9 cellular contexts compared by ENCODE assay signal in genomic region chr2:110105608-110106467, GRCh38. TPM values are rescaled to one million over a fixed set of nuclear protein-coding genes. Genes with fewer than 3 reads are reported as not detected.
A peak's percentile ranks its signal among the peaks of the same experiment; 100 is the strongest.
DNase-seq lines count a peak whose midpoint lies in the region; ATAC-seq, FAIRE-seq and TF ChIP-seq lines count a peak whose summit lies in the region.
"Had no signal": no experiment of that assay in that cellular context is flagged by ENCODE, and none has a peak within 500 bp of the region (broad histone marks: within the 10 kb centered on the region; RNA-seq: fewer than 3 reads in every experiment).

No MANE protein-coding gene starts in this region.

- H3K9me3 ChIP-seq in HepG2 (ENCODE audit: low read length) (no peaks in the 10 kb centered on the region), right lobe of liver (no peaks in the 10 kb centered on the region), SK-N-SH (no peaks in the 10 kb centered on the region), keratinocyte (ENCODE audit: control insufficient read depth, low read depth, low read length) (no peaks in the 10 kb centered on the region)

- no peak for FAIRE-seq in HepG2 (lab: Jason Lieb, UNC)
- peak; percentile 48 for FAIRE-seq in keratinocyte (lab: Jason Lieb, UNC)

- H4K20me1 ChIP-seq in HepG2 (ENCODE audit: insufficient read depth, low read length), result no peaks in the 10 kb centered on the region
- no peaks in the 10 kb centered on the region for H4K20me1 ChIP-seq in SK-N-SH (ENCODE audit: insufficient read depth)
- H4K20me1 ChIP-seq in keratinocyte (ENCODE audit: control insufficient read depth, extremely low read depth, insufficient read depth, low read length), result no peaks in the 10 kb centered on the region

- intact Hi-C loops in HepG2 (cut with micrococcal nuclease; ENCODE audit: unreplicated experiment) (no loop called here), right lobe of liver (cut with DNase I) (no loop called here)

- no peak for ATAC-seq in HepG2
- ATAC-seq in right lobe of liver, result no peak
- no peak for ATAC-seq in HG02938 (IDR thresholded peaks at IDR 0.05; ENCODE audit: unreplicated experiment)

- no peak overlapping the region for H2AFZ ChIP-seq in HepG2 (ENCODE audit: low read length)
- no peak overlapping the region for H2AFZ ChIP-seq in SK-N-SH (ENCODE audit: low read depth)
- H2AFZ ChIP-seq in keratinocyte (ENCODE audit: control insufficient read depth, low read length), result no peak overlapping the region

- TF ChIP-seq POLR2A in HepG2 (IDR thresholded peaks at IDR 0.05; ENCODE audit: insufficient read depth in 1 of 2, low read depth in 2 of 2, low read length in 2 of 2) (no peak), right lobe of liver (IDR thresholded peaks at IDR 0.05) (no peak)

- DNase-seq in HepG2 (ENCODE audit: low spot score) (peak; percentile 45), right lobe of liver (no peak), SK-N-SH (no peak), keratinocyte (ENCODE audit: low read depth, low spot score) (no peak), superior temporal gyrus (ENCODE audit: extremely low spot score) (no peak), NCI-H524 treated with DMSO at 0.1 percent for 48 hours (lab: John Stamatoyannopoulos, UW) (no peak)
- no peak for DNase-seq in stimulated activated CD4-positive, alpha-beta T cell treated with anti-CD3 and anti-CD28 coated beads, Interleukin-4, amount 100 ng/mL, for 24 hours
- DNase-seq: DND-41 had no signal

- in situ Hi-C loops in HepG2 (cut with HindIII; ENCODE audit: extremely low pct_ligation_motif_present, low pct_unique_long_range_greater_than_20kb), result no loop called here

- TF ChIP-seq RAD21 in HepG2 (CRISPR knock-in tag; IDR thresholded peaks at IDR 0.05), result no peak
- no peak for TF ChIP-seq RAD21 in SK-N-SH (IDR thresholded peaks at IDR 0.05; ENCODE audit: low read length)

- H3K4me3 ChIP-seq in HepG2 (replicated peaks in 1 of 3; ENCODE audit: insufficient read depth in 1 of 3, low read depth in 2 of 3, low read length in 3 of 3) (no peak overlapping the region; a peak in 1 of 6 replicates), right lobe of liver (no peak overlapping the region), SK-N-SH (ENCODE audit: low read depth in 2 of 2, low read length in 1 of 2) (peak overlapping the region in 1 of 2 experiments; percentile 11; a peak in 1 of 4 replicates), keratinocyte (ENCODE audit: control insufficient read depth in 2 of 3, extremely low read depth in 1 of 3, insufficient read depth in 2 of 3, low read depth in 1 of 3, low read length in 3 of 3) (peak overlapping the region in 2 of 3 experiments; percentile 15 to 38)

- H3K9me1 ChIP-seq in keratinocyte (ENCODE audit: control insufficient read depth, extremely low read depth, insufficient read depth, low read length), result no peaks in the 10 kb centered on the region

- no TSS peak for BruUV-seq in HepG2 (replicated peaks; lab: Mats Ljungman, UMichigan)

- CTCF ChIA-PET in HepG2 (lab: Yijun Ruan, JAX; ENCODE audit: low intra/inter-chr PET ratio, low total read pairs) (no interaction called here), SK-N-SH (lab: Yijun Ruan, JAX) (no interaction called here)

- dilution Hi-C loops in keratinocyte (cut with MboI; ENCODE audit: extremely low pct_ligation_motif_present, low sequenced_read_pairs), result no loop called here

- H3K9me2 ChIP-seq in SK-N-SH, result no peaks in the 10 kb centered on the region

- no peak overlapping the region for H3K27ac ChIP-seq in HepG2 (ENCODE audit: extremely low read length, insufficient read depth, low read length)
- no peak overlapping the region for H3K27ac ChIP-seq in right lobe of liver
- peak overlapping the region in 1 of 2 experiments; percentile 100; a peak in 3 of 4 replicates for H3K27ac ChIP-seq in SK-N-SH (ENCODE audit: low read depth in 2 of 2, low read length in 1 of 2)
- H3K27ac ChIP-seq in keratinocyte (ENCODE audit: control insufficient read depth, insufficient read depth, low read length), result peak overlapping the region; percentile 81

- H3K79me2 ChIP-seq in HepG2 (ENCODE audit: insufficient read depth, low read length) (no peaks in the 10 kb centered on the region), SK-N-SH (ENCODE audit: insufficient read depth) (peaks cover 5% of the 10 kb centered on the region), keratinocyte (ENCODE audit: control insufficient read depth, insufficient read depth, low read length) (peaks cover 63% of the 10 kb centered on the region)

- H3K4me1 ChIP-seq in HepG2 (ENCODE audit: insufficient read depth, low read length) (peaks cover 56% of the 10 kb centered on the region), right lobe of liver (no peaks in the 10 kb centered on the region), SK-N-SH (ENCODE audit: control insufficient read depth in 1 of 2, insufficient read depth in 2 of 2, low read depth in 1 of 2, low read length in 1 of 2) (peaks cover 16 to 34% of the 10 kb centered on the region in 2 experiments; a peak in 3 of 4 replicates), keratinocyte (ENCODE audit: control insufficient read depth, extremely low read depth, insufficient read depth, low read length) (peaks cover 72% of the 10 kb centered on the region)

- H3K4me2 ChIP-seq in HepG2 (ENCODE audit: low read depth, low read length), result peak overlapping the region; percentile 37
- H3K4me2 ChIP-seq in SK-N-SH, result peak overlapping the region; percentile 56
- peak overlapping the region; percentile 72 for H3K4me2 ChIP-seq in keratinocyte (ENCODE audit: control insufficient read depth, extremely low read depth, insufficient read depth, low read depth, low read length)

- TF ChIP-seq CTCF in HepG2 (CRISPR knock-in tag; IDR thresholded peaks at IDR 0.05) (no peak), right lobe of liver (IDR thresholded peaks at IDR 0.05) (no peak), SK-N-SH (IDR thresholded peaks at IDR 0.05) (no peak), keratinocyte (optimal IDR thresholded peaks at IDR 0.05 in 1 of 3, IDR thresholded peaks at IDR 0.05 in 1 of 3, conservative IDR thresholded peaks at IDR 0.05 in 1 of 3; ENCODE audit: extremely low read depth in 1 of 3, insufficient read depth in 2 of 3, low read length in 3 of 3) (no peak)

- H3F3A ChIP-seq in SK-N-SH (replicated peaks; ENCODE audit: insufficient read depth), result peaks cover 48% of the 10 kb centered on the region

- POLR2A ChIA-PET in HepG2 (lab: Yijun Ruan, JAX), result no interaction called here
- POLR2A ChIA-PET in SK-N-SH (lab: Yijun Ruan, JAX), result no interaction called here

- H3K27me3 ChIP-seq in HepG2 (ENCODE audit: control insufficient read depth in 1 of 2, insufficient read depth in 2 of 2, low read length in 2 of 2), result peaks cover 0 to 27% of the 10 kb centered on the region in 2 experiments; a peak in 3 of 5 replicates
- no peaks in the 10 kb centered on the region for H3K27me3 ChIP-seq in right lobe of liver
- H3K27me3 ChIP-seq in SK-N-SH (ENCODE audit: insufficient read depth), result no peaks in the 10 kb centered on the region
- no peaks in the 10 kb centered on the region for H3K27me3 ChIP-seq in keratinocyte (ENCODE audit: control insufficient read depth, extremely low read depth, insufficient read depth, low read length)

- 1% methylated on average over 8 of the region's 8 CpGs for WGBS in HepG2 (ENCODE audit: low lambda C conversion rate)
- WGBS in right lobe of liver (ENCODE audit: insufficient coverage, low coverage, low lambda C conversion rate, missing lambda C conversion rate), result 39% methylated on average over 8 of the region's 8 CpGs
- WGBS in SK-N-SH (ENCODE audit: low lambda C conversion rate), result 15% methylated on average over 8 of the region's 8 CpGs

- H3K36me3 ChIP-seq in HepG2 (replicated peaks in 1 of 2; ENCODE audit: control insufficient read depth in 1 of 2, insufficient read depth in 2 of 2, low read length in 2 of 2), result no peaks in the 10 kb centered on the region
- H3K36me3 ChIP-seq in right lobe of liver, result no peaks in the 10 kb centered on the region
- peaks cover 0 to 7% of the 10 kb centered on the region in 2 experiments for H3K36me3 ChIP-seq in SK-N-SH (replicated peaks in 1 of 2; ENCODE audit: control insufficient read depth in 1 of 2, insufficient read depth in 2 of 2, low read length in 1 of 2)
- H3K36me3 ChIP-seq in keratinocyte (ENCODE audit: control insufficient read depth in 2 of 2, extremely low read depth in 1 of 2, insufficient read depth in 2 of 2, low read length in 2 of 2), result peaks cover 0 to 15% of the 10 kb centered on the region in 2 experiments

- no peak overlapping the region for H3K9ac ChIP-seq in HepG2 (ENCODE audit: insufficient read depth, low read depth, low read length)
- peak overlapping the region; percentile 70 for H3K9ac ChIP-seq in SK-N-SH
- H3K9ac ChIP-seq in keratinocyte (ENCODE audit: control insufficient read depth, extremely low read depth, insufficient read depth, low read length), result peak overlapping the region; percentile 74

- no peak for TF ChIP-seq EP300 in HepG2 (IDR thresholded peaks at IDR 0.05; ENCODE audit: low read depth in 2 of 2, low read length in 2 of 2)
- TF ChIP-seq EP300 in HepG2 (CRISPR knock-in tag; IDR thresholded peaks at IDR 0.05; ENCODE audit: borderline replicate concordance), result no peak
- peak; percentile 38 to 90; a peak in 3 of 4 replicates for TF ChIP-seq EP300 in SK-N-SH (IDR thresholded peaks at IDR 0.05; ENCODE audit: borderline replicate concordance in 1 of 2, low read depth in 1 of 2, low read length in 1 of 2)

RNA-seq across cellular contexts. Expression of gene MALL, which starts 9.8 kb away (rescaled TPM):
- not detected in 2 replicates for total RNA-seq in HepG2 (2016; rRNA removed; fragmentation: Illumina TruSeq; extraction: Trizol)
- total RNA-seq in HepG2 (2016; cell fraction: cytosol; rRNA removed; fragmentation: Illumina TruSeq; extraction: Trizol; ENCODE audit: low read depth), result not detected in 2 replicates
- total RNA-seq in HepG2 (2016; cell fraction: insoluble cytoplasmic fraction; rRNA removed; fragmentation: Illumina TruSeq; extraction: Trizol), result not detected in 2 replicates
- total RNA-seq in HepG2 (2016; cell fraction: membrane; rRNA removed; fragmentation: Illumina TruSeq; extraction: Trizol), result not detected in 2 replicates
- not detected in 2 replicates for total RNA-seq in HepG2 (2016; cell fraction: nucleus; rRNA removed; fragmentation: Illumina TruSeq; extraction: Trizol)
- not detected in 2 replicates for polyA plus RNA-seq in HepG2 (2011; rRNA removed)
- polyA plus RNA-seq in HepG2 (2011; cell fraction: cytosol; rRNA removed), result not detected in 2 replicates
- not detected in 2 replicates for polyA plus RNA-seq in HepG2 (2011; cell fraction: nucleus; rRNA removed)
- not detected in 2 replicates for polyA plus RNA-seq in HepG2 (2012)
- polyA plus RNA-seq in HepG2 (2016; cell fraction: cytosol; fragmentation: Illumina TruSeq; extraction: Trizol; ENCODE audit: low read depth), result not detected in 2 replicates
- not detected in 2 replicates for polyA plus RNA-seq in HepG2 (2016; cell fraction: insoluble cytoplasmic fraction; fragmentation: Illumina TruSeq; extraction: Trizol; ENCODE audit: low read depth)
- not detected in 2 replicates for polyA plus RNA-seq in HepG2 (2016; cell fraction: membrane; fragmentation: Illumina TruSeq; extraction: Trizol; ENCODE audit: low read depth)
- polyA plus RNA-seq in HepG2 (2016; cell fraction: nucleus; fragmentation: Illumina TruSeq; extraction: Trizol; ENCODE audit: insufficient read depth, low read depth), result not detected in 2 replicates
- not detected in 2 replicates for polyA minus RNA-seq in HepG2 (2011; rRNA and poly(A)+ RNA removed; ENCODE audit: low replicate concordance)
- not detected in 2 replicates for polyA minus RNA-seq in HepG2 (2011; cell fraction: cytosol; rRNA and poly(A)+ RNA removed)
- polyA minus RNA-seq in HepG2 (2011; cell fraction: nucleus; rRNA and poly(A)+ RNA removed), result not detected in 2 replicates
- 1 to 10 TPM; 1.1 to 3.1 (median 2.2) TPM for total RNA-seq in right lobe of liver
- 1.7 and 5.2 TPM in 2 replicates for polyA plus RNA-seq in SK-N-SH (2012; rRNA removed)
- 4.1 and 5.1 TPM in 2 replicates for polyA plus RNA-seq in SK-N-SH (2012; cell fraction: cytosol; rRNA removed)
- 2.1 and 2.4 TPM in 2 replicates for polyA plus RNA-seq in SK-N-SH (2012; cell fraction: nucleus; rRNA removed)
- 11.1 to 80.8 TPM (median 29.0 TPM) in 3 replicates for polyA plus RNA-seq in keratinocyte
- polyA plus RNA-seq in keratinocyte (2011; ENCODE audit: low read depth), result 7.6 TPM
- 37.5 and 48.1 TPM in 2 replicates for polyA plus RNA-seq in keratinocyte (2011; cell fraction: cytosol; rRNA removed)
- polyA plus RNA-seq in keratinocyte (2011; cell fraction: nucleus; rRNA removed), result 22.1 and 22.4 TPM in 2 replicates
- 66.5 and 66.8 TPM in 2 replicates for polyA plus RNA-seq in keratinocyte (2012; ENCODE audit: low replicate concordance)
- polyA minus RNA-seq in keratinocyte, result 12.4 to 62.5 TPM (median 24.6 TPM) in 3 replicates
- 25.9 TPM for polyA minus RNA-seq in keratinocyte (2011; cell fraction: cytosol; rRNA and poly(A)+ RNA removed)
- polyA minus RNA-seq in keratinocyte (2011; cell fraction: nucleus; rRNA and poly(A)+ RNA removed), result 7.0 and 8.2 TPM in 2 replicates

Comparison
In these comparisons a context has a peak if more than half of its experiments do, and no peak if none do; other contexts are left out.
1. H3K4me3 ChIP-seq: peak in keratinocyte (2 of 3); none in HepG2 (0 of 3) and right lobe of liver (0 of 3).
2. Of the 25 proteins assayed by ChIP-seq in both HepG2 and SK-N-SH: peak only in HepG2: none; only in SK-N-SH: ELF1, EP300, FOSL2, FOXM1, JUND, MAX and 7 more; in both: none; in neither: 12.
3. Peak in every context shown above with its lines, with median percentiles within 50 percentile points of each other: H3K4me2 ChIP-seq.